11 cellular contexts compared by ENCODE assay signal in genomic region chr1:89635825-89636815, GRCh38. TPM values are rescaled to one million over a fixed set of nuclear protein-coding genes. Genes with fewer than 3 reads are reported as not detected.
DNase-seq lines count a peak whose midpoint lies in the region; ATAC-seq and TF ChIP-seq lines count a peak whose summit lies in the region.
"Had no signal": no experiment of that assay in that cellular context is flagged by ENCODE, and none has a peak within 500 bp of the region (broad histone marks: within the 10 kb centered on the region; RNA-seq: fewer than 3 reads in every experiment).

No MANE protein-coding gene starts in this region.

- no peak for TF ChIP-seq CTCF in MCF 10A (IDR thresholded peaks at IDR 0.05; ENCODE audit: unreplicated experiment)
- no peak for TF ChIP-seq CTCF in breast epithelium (IDR thresholded peaks at IDR 0.05)
- TF ChIP-seq CTCF in SK-N-SH (IDR thresholded peaks at IDR 0.05) = no peak

- H3K9ac ChIP-seq in SK-N-SH (peak overlapping the region; percentile 49; the same call in 1 of the 2 replicates), subcutaneous abdominal adipose tissue (ENCODE audit: low read length in 5 of 5) (peak overlapping the region in 2 of 5 donors; percentile 11 to 40)
- H3K9ac ChIP-seq: parathyroid adenoma had no signal

- BruUV-seq in MCF 10A (replicated peaks; lab: Mats Ljungman, UMichigan) = TSS peak; percentile 77

- H3K9me3 Mint-ChIP-seq in MCF 10A (ENCODE audit: unreplicated experiment) = no peaks in the 10 kb centered on the region
- no peaks in the 10 kb centered on the region for H3K9me3 Mint-ChIP-seq in effector memory CD8-positive, alpha-beta T cell

- CTCF ChIA-PET in MCF 10A (lab: Yijun Ruan, JAX) (interaction anchor here (0.5 to 7.5 kb wide), 8 partner anchors 14 to 616 kb away, joined by 3 to 93 read pairs (median 4); no protein-coding TSS in a partner anchor), SK-N-SH (lab: Yijun Ruan, JAX) (interaction anchor here (0.9 to 15.3 kb wide), 10 partner anchors 7 to 152 kb away, joined by 3 to 265 read pairs (median 3); no protein-coding TSS in a partner anchor)

- peaks cover 26% of the 10 kb centered on the region for H3F3A ChIP-seq in SK-N-SH (replicated peaks; ENCODE audit: insufficient read depth)

- H3K4me1 Mint-ChIP-seq in MCF 10A (ENCODE audit: insufficient read depth, unreplicated experiment) = peaks cover 24% of the 10 kb centered on the region
- H3K4me1 Mint-ChIP-seq in effector memory CD8-positive, alpha-beta T cell (ENCODE audit: low read depth in 2 of 2) = peaks cover 42 to 75% of the 10 kb centered on the region in 2 donors

- no peaks in the 10 kb centered on the region for H3K9me3 ChIP-seq in breast epithelium
- no peaks in the 10 kb centered on the region for H3K9me3 ChIP-seq in SK-N-SH
- H3K9me3 ChIP-seq in subcutaneous abdominal adipose tissue (ENCODE audit: control insufficient read depth in 5 of 5, low read length in 5 of 5) = no peaks in the 10 kb centered on the region

- no peak for ATAC-seq in effector memory CD8-positive, alpha-beta T cell (replicated peaks)

- H3K79me2 ChIP-seq in SK-N-SH (ENCODE audit: insufficient read depth) = peaks cover 67% of the 10 kb centered on the region
- H3K79me2 ChIP-seq: parathyroid adenoma had no signal

- H3K36me3 Mint-ChIP-seq in MCF 10A (ENCODE audit: insufficient read depth, unreplicated experiment) = no peaks in the 10 kb centered on the region
- H3K36me3 Mint-ChIP-seq in effector memory CD8-positive, alpha-beta T cell (ENCODE audit: insufficient read depth) = peaks cover 42% of the 10 kb centered on the region

- H3K27ac Mint-ChIP-seq in MCF 10A (ENCODE audit: low read depth, unreplicated experiment) = peak overlapping the region; percentile 61
- H3K27ac Mint-ChIP-seq in effector memory CD8-positive, alpha-beta T cell = peak overlapping the region; percentile 46 to 77

- TF ChIP-seq POLR2A in breast epithelium (IDR thresholded peaks at IDR 0.05) = no peak

- POLR2A ChIA-PET in MCF 10A (lab: Yijun Ruan, JAX) (interaction anchor here (0.8 to 1.8 kb wide), 6 partner anchors 10 to 349 kb away, joined by 3 read pairs; no protein-coding TSS in a partner anchor), SK-N-SH (lab: Yijun Ruan, JAX) (no interaction called here)

- no peak overlapping the region for H2AFZ ChIP-seq in SK-N-SH (ENCODE audit: low read depth)
- H2AFZ ChIP-seq: parathyroid adenoma had no signal

- H3K27me3 ChIP-seq in breast epithelium (no peaks in the 10 kb centered on the region), SK-N-SH (ENCODE audit: insufficient read depth) (no peaks in the 10 kb centered on the region), subcutaneous abdominal adipose tissue (ENCODE audit: control insufficient read depth in 5 of 5, insufficient read depth in 4 of 5, low read length in 5 of 5) (no peaks in the 10 kb centered on the region)

- H3K4me1 ChIP-seq in breast epithelium = peaks cover 0 to 4% of the 10 kb centered on the region in 2 donors
- peaks cover 15 to 16% of the 10 kb centered on the region in 2 experiments for H3K4me1 ChIP-seq in SK-N-SH (ENCODE audit: control insufficient read depth in 1 of 2, insufficient read depth in 2 of 2, low read depth in 1 of 2, low read length in 1 of 2)
- peaks cover 9 to 47% (median 43%) of the 10 kb centered on the region in 5 donors for H3K4me1 ChIP-seq in subcutaneous abdominal adipose tissue (ENCODE audit: control insufficient read depth in 5 of 5, insufficient read depth in 5 of 5, low read length in 5 of 5)
- H3K4me1 ChIP-seq: parathyroid adenoma had no signal

- TF ChIP-seq EP300 in SK-N-SH (IDR thresholded peaks at IDR 0.05; ENCODE audit: borderline replicate concordance in 1 of 2, low read depth in 1 of 2, low read length in 1 of 2) = peak in 1 of 2 experiments; percentile 50; a peak in 2 of 4 replicates

- H3K27me3 Mint-ChIP-seq in MCF 10A (ENCODE audit: insufficient read depth, unreplicated experiment) = no peaks in the 10 kb centered on the region
- no peaks in the 10 kb centered on the region for H3K27me3 Mint-ChIP-seq in effector memory CD8-positive, alpha-beta T cell

- no peaks in the 10 kb centered on the region for H3K9me2 ChIP-seq in SK-N-SH

- no peak overlapping the region for H3K4me3 ChIP-seq in breast epithelium
- H3K4me3 ChIP-seq in SK-N-SH (ENCODE audit: low read depth in 2 of 2, low read length in 1 of 2) = peak overlapping the region; percentile 24 to 48; a peak in 3 of 4 replicates
- H3K4me3 ChIP-seq in subcutaneous abdominal adipose tissue (ENCODE audit: low read depth in 1 of 5, low read length in 5 of 5) = peak overlapping the region in 3 of 5 donors; percentile 41 to 93 (median 90)

- TF ChIP-seq RAD21 in SK-N-SH (IDR thresholded peaks at IDR 0.05; ENCODE audit: low read length) = no peak

- H3K27ac ChIP-seq in breast epithelium = no peak overlapping the region
- peak overlapping the region; percentile 28 to 92 for H3K27ac ChIP-seq in SK-N-SH (ENCODE audit: low read depth in 2 of 2, low read length in 1 of 2)
- peak overlapping the region; percentile 91 for H3K27ac ChIP-seq in subcutaneous abdominal adipose tissue (ENCODE audit: low read depth, low read length)
- H3K27ac ChIP-seq: parathyroid adenoma had no signal

- H3K36me3 ChIP-seq in breast epithelium (no peaks in the 10 kb centered on the region), SK-N-SH (replicated peaks in 1 of 2; ENCODE audit: control insufficient read depth in 1 of 2, insufficient read depth in 2 of 2, low read length in 1 of 2) (no peaks in the 10 kb centered on the region), subcutaneous abdominal adipose tissue (ENCODE audit: control insufficient read depth in 5 of 5, insufficient read depth in 5 of 5, low read length in 5 of 5) (no peaks in the 10 kb centered on the region)

- WGBS in SK-N-SH (ENCODE audit: low lambda C conversion rate) = 22% methylated on average over 6 of the region's 6 CpGs

- DNase-seq in MCF 10A (ENCODE audit: unreplicated experiment) = peak; percentile 44
- DNase-seq in breast epithelium (ENCODE audit: low spot score in 2 of 2) = no peak
- no peak for DNase-seq in SK-N-SH
- no peak for DNase-seq in effector memory CD8-positive, alpha-beta T cell
- no peak for DNase-seq in KBM-7
- DNase-seq in NCI-H1417 treated with DMSO at 0.1 percent for 48 hours (lab: John Stamatoyannopoulos, UW) = no peak
- no peak for DNase-seq in NCI-H2227 treated with DMSO at 0.1 percent for 48 hours (lab: John Stamatoyannopoulos, UW)
- DNase-seq: NCI-H1930; stimulated activated CD8-positive, alpha-beta memory T cell treated with anti-CD3 and anti-CD28 coated beads, Interleukin-4, amount 100 ng/mL, for 48 hours had no signal

- no peak overlapping the region for H3K4me3 Mint-ChIP-seq in MCF 10A (ENCODE audit: unreplicated experiment)
- peak overlapping the region; percentile 26 to 95 for H3K4me3 Mint-ChIP-seq in effector memory CD8-positive, alpha-beta T cell

- H4K20me1 ChIP-seq in SK-N-SH (ENCODE audit: insufficient read depth) = no peaks in the 10 kb centered on the region

- H3K4me2 ChIP-seq in SK-N-SH = peak overlapping the region; percentile 90

- intact Hi-C loops in MCF 10A (cut with micrococcal nuclease) (loop anchor here (10.0 kb wide), 1 partner anchor 319 kb away; no protein-coding TSS in a partner anchor), breast epithelium (cut with DNase I; ENCODE audit: low total_unique reads) (loop anchor here (5.0 kb wide), 1 partner anchor 299 kb away; no protein-coding TSS in a partner anchor)

- in situ Hi-C loops in KBM-7 (cut with MboI; ENCODE audit: low pct_unique_long_range_greater_than_20kb, low sequenced_read_pairs) = loop anchor here (10.0 kb wide), 1 partner anchor 129 kb away; no protein-coding TSS in a partner anchor

TF ChIP-seq in SK-N-SH, 30 proteins besides CTCF, POLR2A, EP300 and RAD21 (continues in another document):
- TF ChIP-seq JUND (IDR thresholded peaks at IDR 0.05) = peak; percentile 92
- peak; percentile 50 for TF ChIP-seq TCF12 (IDR thresholded peaks at IDR 0.05)
- no peak for TF ChIP-seq NFIC (IDR thresholded peaks at IDR 0.05; ENCODE audit: borderline replicate concordance)
- no peak for TF ChIP-seq RCOR1 (IDR thresholded peaks at IDR 0.05; ENCODE audit: low read length)
- peak; percentile 50; the same call in 1 of the 2 replicates for TF ChIP-seq TEAD4 (IDR thresholded peaks at IDR 0.05; ENCODE audit: borderline replicate concordance, insufficient read depth)
- peak; percentile 92 for TF ChIP-seq FOSL2 (IDR thresholded peaks at IDR 0.05; ENCODE audit: borderline replicate concordance, low read depth)
- TF ChIP-seq ELF1 (IDR thresholded peaks at IDR 0.05) = no peak
- TF ChIP-seq REST (IDR thresholded peaks at IDR 0.05; ENCODE audit: low read depth, low read length) = no peak

RNA-seq across cellular contexts. Expression of gene LRRC8C, which starts 3.2 kb away (rescaled TPM):
- total RNA-seq in MCF 10A (2022) (4.4 TPM in 2 replicates), breast epithelium (10 to 100 TPM; 10.8 to 14.6 (median 12.9) TPM)
- polyA plus RNA-seq in SK-N-SH (2012; rRNA removed) = 4.2 and 5.2 TPM in 2 replicates
- polyA plus RNA-seq in SK-N-SH (2012; cell fraction: cytosol; rRNA removed) = 6.5 and 6.6 TPM in 2 replicates
- polyA plus RNA-seq in SK-N-SH (2012; cell fraction: nucleus; rRNA removed) = 2.2 and 3.0 TPM in 2 replicates

Comparison
In these comparisons a context has a peak if more than half of its experiments do, and no peak if none do; other contexts are left out.
1. H3K27ac ChIP-seq: peak in SK-N-SH (2 of 2) and subcutaneous abdominal adipose tissue (single experiment); none in breast epithelium (0 of 2).
2. H3K4me3 ChIP-seq: peak in SK-N-SH (2 of 2) and subcutaneous abdominal adipose tissue (3 of 5); none in breast epithelium (0 of 3).